ENCODE assay signal across 8 cellular contexts in the genomic region with DNA sequence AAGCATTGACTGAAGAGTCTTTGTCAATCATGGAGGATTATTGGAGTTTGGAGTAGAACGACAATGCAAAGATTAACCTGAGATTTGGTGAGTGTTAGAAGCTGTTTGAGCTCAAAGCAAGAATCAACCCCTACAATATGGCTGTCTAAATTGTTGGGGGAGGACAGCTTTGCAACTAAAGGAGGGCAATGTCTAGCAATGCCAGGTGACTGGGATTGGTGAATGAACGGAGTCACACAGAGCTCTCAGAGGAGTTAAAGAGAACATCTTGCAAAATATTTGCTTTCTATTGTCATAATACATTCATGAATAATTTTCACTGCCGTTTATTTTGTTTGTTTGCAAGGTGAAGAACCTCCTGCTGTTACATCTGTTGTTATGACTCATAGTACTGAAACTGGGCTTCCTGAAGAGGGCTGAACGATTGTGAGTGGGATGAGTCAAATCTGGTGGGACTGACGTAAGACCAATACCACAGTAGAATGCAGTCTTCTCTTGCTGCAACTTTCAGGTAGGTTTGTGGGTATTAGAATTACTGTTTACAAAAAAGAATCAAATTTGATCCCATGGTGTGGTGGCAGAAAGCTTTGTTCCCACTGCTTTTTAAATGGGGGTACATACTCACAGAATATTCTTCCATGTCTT.
DNase-seq lines count a peak whose midpoint lies in the region; ATAC-seq and TF ChIP-seq lines count a peak whose summit lies in the region.

No MANE protein-coding gene starts in this region.

- no peaks in the 10 kb centered on the region for H3K9me3 Mint-ChIP-seq in central memory CD8-positive, alpha-beta T cell

- peaks cover 13% of the 10 kb centered on the region for H3K36me3 Mint-ChIP-seq in central memory CD8-positive, alpha-beta T cell (ENCODE audit: insufficient read depth)

- ATAC-seq in GM18868 (IDR thresholded peaks at IDR 0.05; ENCODE audit: unreplicated experiment): peak; percentile 98
- ATAC-seq in HG02981 (IDR thresholded peaks at IDR 0.05; ENCODE audit: unreplicated experiment): peak; percentile 96
- peak; percentile 92 for ATAC-seq in central memory CD8-positive, alpha-beta T cell (replicated peaks; ENCODE audit: extremely low read depth, poor library complexity, severe bottlenecking)
- ATAC-seq in omental fat pad (ENCODE audit: low FRiP score): no peak

- H3K27ac Mint-ChIP-seq in central memory CD8-positive, alpha-beta T cell (ENCODE audit: low read depth): peak overlapping the region; percentile 95

- DNase-seq in COR-L47 (lab: John Stamatoyannopoulos, UW) (peak; percentile 82), NCI-H2107 treated with DMSO at 0.1 percent for 48 hours (lab: John Stamatoyannopoulos, UW; ENCODE audit: unreplicated experiment) (peak; percentile 87), smooth muscle cell of the brain vasculature (ENCODE audit: low read depth, low spot score) (peak; percentile 75), omental fat pad (ENCODE audit: low spot score) (no peak), nucleus accumbens (lab: John Stamatoyannopoulos, UW) (no peak)
- peak in 1 of 2 donors; percentile 54 for DNase-seq in central memory CD8-positive, alpha-beta T cell (ENCODE audit: low spot score in 2 of 2)

- peaks cover 39% of the 10 kb centered on the region for H3K4me1 Mint-ChIP-seq in central memory CD8-positive, alpha-beta T cell

- H3K27me3 Mint-ChIP-seq in central memory CD8-positive, alpha-beta T cell: no peaks in the 10 kb centered on the region

- H3K4me3 Mint-ChIP-seq in central memory CD8-positive, alpha-beta T cell: peak overlapping the region; percentile 2

- TF ChIP-seq CTCF in omental fat pad (IDR thresholded peaks at IDR 0.05): no peak

Comparison
In these comparisons a context has a peak if more than half of its experiments do, and no peak if none do; other contexts are left out.
1. DNase-seq: peak in COR-L47 (single experiment), NCI-H2107 treated with DMSO at 0.1 percent for 48 hours (single experiment) and smooth muscle cell of the brain vasculature (single experiment); none in omental fat pad (single experiment) and nucleus accumbens (0 of 56).